In the genomic region with DNA sequence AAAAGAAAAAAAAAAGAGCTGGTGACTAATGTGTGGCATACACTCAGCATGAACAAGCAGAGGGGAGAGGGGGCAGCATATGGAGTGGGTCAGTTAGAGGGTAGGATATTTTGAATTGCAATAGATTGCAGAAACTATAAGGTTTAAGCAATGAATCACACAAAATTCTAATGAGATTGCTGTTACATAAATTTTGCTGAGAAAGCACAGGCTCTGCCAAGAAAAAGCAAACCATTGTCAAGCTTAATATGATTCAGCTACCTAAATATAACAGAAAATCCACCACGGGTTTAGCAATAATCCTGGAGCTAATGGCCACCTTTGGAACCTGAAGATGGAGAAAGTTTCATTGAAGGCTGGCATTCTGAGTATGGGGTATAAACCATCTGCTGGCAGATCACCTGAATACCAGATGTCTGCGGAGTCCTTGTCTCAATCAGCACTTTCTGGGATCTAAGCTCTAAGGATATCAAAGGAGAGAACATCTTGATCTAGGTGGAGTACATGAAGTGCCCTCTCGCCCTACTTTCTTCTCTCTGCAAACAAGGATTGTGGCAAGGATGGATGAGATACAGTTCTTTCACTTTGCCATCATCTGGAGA, we compare ENCODE assay signal across 1 cellular context.
A peak's percentile ranks its signal among the peaks of the same experiment; 100 is the strongest.
TF ChIP-seq lines count a peak whose summit lies in the region.

No MANE protein-coding gene starts in this region.

TF ChIP-seq in K562, 482 proteins besides CTCF, POLR2A, EP300 and RAD21:
- TF ChIP-seq ATF6 (CRISPR knock-in tag; IDR thresholded peaks at IDR 0.05): 0 out of 2 replicates have a peak, but pooled peaks have one; percentile 23
- no peak for TF ChIP-seq HDAC6 (IDR thresholded peaks at IDR 0.05; ENCODE audit: low read depth, low read length)
- no peak for TF ChIP-seq PPARD (CRISPR knock-in tag; IDR thresholded peaks at IDR 0.05)
- TF ChIP-seq ZNF224 (CRISPR knock-in tag; IDR thresholded peaks at IDR 0.05): no peak
- no peak for TF ChIP-seq ESRRA (IDR thresholded peaks at IDR 0.05; ENCODE audit: borderline replicate concordance, low read depth)
- TF ChIP-seq JUN (IDR thresholded peaks at IDR 0.05; ENCODE audit: borderline replicate concordance, low read depth, low read length): no peak
- no peak for TF ChIP-seq JUN (CRISPR knock-in tag; IDR thresholded peaks at IDR 0.05; ENCODE audit: borderline replicate concordance)
- TF ChIP-seq, protein P1, sequence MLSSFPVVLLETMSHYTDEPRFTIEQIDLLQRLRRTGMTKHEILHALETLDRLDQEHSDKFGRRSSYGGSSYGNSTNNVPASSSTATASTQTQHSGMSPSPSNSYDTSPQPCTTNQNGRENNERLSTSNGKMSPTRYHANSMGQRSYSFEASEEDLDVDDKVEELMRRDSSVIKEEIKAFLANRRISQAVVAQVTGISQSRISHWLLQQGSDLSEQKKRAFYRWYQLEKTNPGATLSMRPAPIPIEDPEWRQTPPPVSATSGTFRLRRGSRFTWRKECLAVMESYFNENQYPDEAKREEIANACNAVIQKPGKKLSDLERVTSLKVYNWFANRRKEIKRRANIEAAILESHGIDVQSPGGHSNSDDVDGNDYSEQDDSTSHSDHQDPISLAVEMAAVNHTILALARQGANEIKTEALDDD (IDR thresholded peaks at IDR 0.05): no peak
- no peak for TF ChIP-seq ZNF830 (CRISPR knock-in tag; IDR thresholded peaks at IDR 0.05)
- TF ChIP-seq SETDB1 (IDR thresholded peaks at IDR 0.05; ENCODE audit: low read length): no peak
